14 cellular contexts compared by ENCODE assay signal in genomic region chr16:18958621-18959578, GRCh38. TPM values are rescaled to one million over a fixed set of nuclear protein-coding genes. Genes with fewer than 3 reads are reported as not detected.
DNase-seq lines count a peak whose midpoint lies in the region; ATAC-seq and TF ChIP-seq lines count a peak whose summit lies in the region.
"Had no signal": no experiment of that assay in that cellular context is flagged by ENCODE, and none has a peak within 500 bp of the region (broad histone marks: within the 10 kb centered on the region; RNA-seq: fewer than 3 reads in every experiment).

No MANE protein-coding gene starts in this region.

- no peak overlapping the region for H3K4me3 ChIP-seq in aorta (ENCODE audit: low read length in 2 of 2)
- H3K4me3 ChIP-seq: adrenal gland had no signal

- no peak overlapping the region for H3K4me3 Mint-ChIP-seq in stimulated activated naive CD8-positive, alpha-beta T cell treated with anti-CD3 and anti-CD28 coated beads, Interleukin-15, amount 100 ng/mL, for 72 hours
- peak overlapping the region in 2 of 5 experiments; percentile 23 to 32 for H3K4me3 Mint-ChIP-seq in brain
- H3K4me3 Mint-ChIP-seq in Calu3 (ENCODE audit: low read depth, unreplicated experiment): no peak overlapping the region

- no peaks in the 10 kb centered on the region for H3K9me3 ChIP-seq in aorta (ENCODE audit: control insufficient read depth, low read length)
- H3K9me3 ChIP-seq: adrenal gland had no signal

- peaks cover 21% of the 10 kb centered on the region for H3K4me1 Mint-ChIP-seq in stimulated activated naive CD8-positive, alpha-beta T cell treated with anti-CD3 and anti-CD28 coated beads, Interleukin-15, amount 100 ng/mL, for 72 hours
- H3K4me1 Mint-ChIP-seq in brain: peaks cover 20% of the 10 kb centered on the region
- no peaks in the 10 kb centered on the region for H3K4me1 Mint-ChIP-seq in Calu3 (ENCODE audit: low read depth, unreplicated experiment)

- no TSS peak for BruUV-seq in Calu3 (replicated peaks; lab: Mats Ljungman, UMichigan)

- intact Hi-C loops in left colon (cut with DNase I, micrococcal nuclease) (no loop called here), aorta (cut with DNase I) (no loop called here), Calu3 (cut with micrococcal nuclease; ENCODE audit: unreplicated experiment) (no loop called here)

- WGBS in aorta, 2 donors: 65 to 66% methylated on average over 4 of the region's 4 CpGs

- no peaks in the 10 kb centered on the region for H3K4me1 ChIP-seq in aorta (ENCODE audit: control insufficient read depth in 1 of 2, insufficient read depth in 2 of 2, low read length in 2 of 2)
- H3K4me1 ChIP-seq: adrenal gland had no signal

- peak; percentile 39 for ATAC-seq in stimulated activated naive CD8-positive, alpha-beta T cell treated with anti-CD3 and anti-CD28 coated beads, Interleukin-15, amount 100 ng/mL, for 72 hours
- no peak for ATAC-seq in stimulated activated naive CD8-positive, alpha-beta T cell treated with anti-CD3 and anti-CD28 coated beads, Interleukin-15, Interleukin-2, amounts not matched to agents 100 U/mL and 50 U/mL, for 24 hours
- ATAC-seq in left colon (peak; percentile 71), aorta (ENCODE audit: low FRiP score) (no peak)

- TF ChIP-seq CTCF in brain (conservative IDR thresholded peaks at IDR 0.05) (no peak), Calu3 (IDR thresholded peaks at IDR 0.05; ENCODE audit: unreplicated experiment) (no peak)

- DNase-seq in stimulated activated naive CD8-positive, alpha-beta T cell treated with anti-CD3 and anti-CD28 coated beads, Interleukin-15, amount 100 ng/mL, for 72 hours: no peak
- DNase-seq in stimulated activated naive CD8-positive, alpha-beta T cell treated with anti-CD3 and anti-CD28 coated beads, Interleukin-15, Interleukin-2, amounts not matched to agents 100 U/mL and 50 U/mL, for 24 hours: no peak
- DNase-seq in left colon: no peak
- no peak for DNase-seq in aorta
- no peak for DNase-seq in SW 1271 (lab: John Stamatoyannopoulos, UW)
- DNase-seq in Calu3: no peak
- DNase-seq in OCI-M1 (lab: John Stamatoyannopoulos, UW): no peak
- DNase-seq: activated CD8-positive, alpha-beta memory T cell treated with anti-CD3 and anti-CD28 coated beads, Interleukin-2, amount 50 U/mL, for 48 hours; adrenal gland; DND-41; effector CD8-positive, alpha-beta T cell; naive B cell; NCI-H345 had no signal

- H3K27ac Mint-ChIP-seq in stimulated activated naive CD8-positive, alpha-beta T cell treated with anti-CD3 and anti-CD28 coated beads, Interleukin-15, amount 100 ng/mL, for 72 hours: peak overlapping the region in 1 of 2 donors; percentile 68
- H3K27ac Mint-ChIP-seq in brain (peak overlapping the region; percentile 56 to 98 (median 84)), Calu3 (ENCODE audit: unreplicated experiment) (no peak overlapping the region)

- H3K27ac ChIP-seq in aorta (ENCODE audit: low read depth in 1 of 2, low read length in 2 of 2): peak overlapping the region; percentile 7 to 22
- H3K27ac ChIP-seq: adrenal gland had no signal

- H3K27me3 Mint-ChIP-seq in stimulated activated naive CD8-positive, alpha-beta T cell treated with anti-CD3 and anti-CD28 coated beads, Interleukin-15, amount 100 ng/mL, for 72 hours: no peaks in the 10 kb centered on the region
- H3K27me3 Mint-ChIP-seq in brain: no peaks in the 10 kb centered on the region
- peaks cover 14% of the 10 kb centered on the region for H3K27me3 Mint-ChIP-seq in Calu3 (ENCODE audit: unreplicated experiment)

- no peaks in the 10 kb centered on the region for H3K27me3 ChIP-seq in aorta (ENCODE audit: control insufficient read depth in 1 of 2, insufficient read depth in 2 of 2, low read length in 1 of 2)
- H3K27me3 ChIP-seq: adrenal gland had no signal

- no peaks in the 10 kb centered on the region for H3K9me3 Mint-ChIP-seq in stimulated activated naive CD8-positive, alpha-beta T cell treated with anti-CD3 and anti-CD28 coated beads, Interleukin-15, amount 100 ng/mL, for 72 hours
- H3K9me3 Mint-ChIP-seq in brain (no peaks in the 10 kb centered on the region), Calu3 (ENCODE audit: low read depth, unreplicated experiment) (no peaks in the 10 kb centered on the region)
- H3K9me3 Mint-ChIP-seq: naive B cell had no signal

- CTCF ChIA-PET in Calu3 (lab: Charles Lee): interaction anchor here (0.5 to 0.7 kb wide), 5 partner anchors 11 to 40 kb away, joined by 3 to 6 read pairs (median 4); no protein-coding TSS in a partner anchor

- H3K36me3 Mint-ChIP-seq in brain (no peaks in the 10 kb centered on the region), Calu3 (ENCODE audit: insufficient read depth, unreplicated experiment) (no peaks in the 10 kb centered on the region)
- H3K36me3 Mint-ChIP-seq: naive B cell had no signal

- no peaks in the 10 kb centered on the region for H3K36me3 ChIP-seq in aorta (ENCODE audit: control insufficient read depth in 1 of 2, insufficient read depth in 2 of 2, low read length in 1 of 2)
- H3K36me3 ChIP-seq: adrenal gland had no signal

RNA-seq across cellular contexts. Expression of gene TMC7, which starts 24.8 kb away (rescaled TPM):
- polyA plus RNA-seq in brain (ENCODE audit: insufficient read depth, low read depth, low replicate concordance) (4.5 TPM), aorta (under 1 TPM; 0.25 to 0.54 TPM)
- total RNA-seq in left colon (10 to 100 TPM; 11.7 to 12.7 TPM), aorta (1 to 10 TPM; 1.4 to 4.2 TPM), Calu3 (2022) (10.1 and 10.8 TPM in 2 replicates)

RNA-seq across cellular contexts. Expression of gene SMG1, which starts 32.7 kb away (rescaled TPM):
- polyA plus RNA-seq in brain (ENCODE audit: insufficient read depth, low read depth, low replicate concordance) (6.1 TPM), aorta (10 to 100 TPM in 1 of 2 donors, 1 to 10 TPM in 1; 4.6 to 16.0 TPM)
- total RNA-seq in left colon (10 to 100 TPM; 85.3 to 99.1 TPM), aorta (100 to 1,000 TPM in 1 of 2 donors, 10 to 100 TPM in 1; 98.6 to 123 TPM), Calu3 (2022) (129 and 142 TPM in 2 replicates)

Comparison
In these comparisons a context has a peak if more than half of its experiments do, and no peak if none do; other contexts are left out.
1. ATAC-seq: peak in stimulated activated naive CD8-positive, alpha-beta T cell treated with anti-CD3 and anti-CD28 coated beads, Interleukin-15, amount 100 ng/mL, for 72 hours (single experiment) and left colon (single experiment); none in stimulated activated naive CD8-positive, alpha-beta T cell treated with anti-CD3 and anti-CD28 coated beads, Interleukin-15, Interleukin-2, amounts not matched to agents 100 U/mL and 50 U/mL, for 24 hours (single experiment) and aorta (single experiment).